Comparison of ENCODE assay signal across 24 cellular contexts in the genomic region with DNA sequence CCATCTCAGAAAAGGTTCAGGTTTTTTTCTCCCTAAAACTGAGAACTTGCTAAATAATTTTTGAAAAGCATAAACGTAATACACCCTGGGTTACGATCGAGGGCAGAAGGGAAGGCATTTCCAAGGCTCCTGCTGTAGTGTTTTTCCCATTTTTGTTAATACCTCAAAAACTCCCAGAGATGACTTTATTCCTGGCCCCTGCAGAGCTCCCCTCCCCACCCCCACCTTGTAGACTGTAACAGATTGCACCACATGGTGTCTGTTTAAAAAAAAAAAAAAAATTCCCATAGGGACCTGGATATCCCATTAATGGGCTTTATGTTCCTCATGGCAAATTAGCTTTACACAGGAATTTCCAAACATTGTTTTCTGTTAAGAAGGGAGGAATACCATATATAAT. TPM values are rescaled to one million over a fixed set of nuclear protein-coding genes. Genes with fewer than 3 reads are reported as not detected.
"Had no signal": no experiment of that assay in that cellular context is flagged by ENCODE, and none has a peak within 500 bp of the region (broad histone marks: within the 10 kb centered on the region; RNA-seq: fewer than 3 reads in every experiment).

No MANE protein-coding gene starts in this region.

- ATAC-seq: activated CD4-positive, alpha-beta T cell treated with anti-CD3 and anti-CD28 coated beads for 36 hours; activated CD8-positive, alpha-beta T cell treated with anti-CD3 and anti-CD28 coated beads for 36 hours had no signal

- DNase-seq: activated CD4-positive, alpha-beta T cell treated with anti-CD3 and anti-CD28 coated beads for 36 hours; activated CD4-positive, alpha-beta T cell treated with anti-CD3 and anti-CD28 coated beads, Interleukin-2, amount 50 U/mL, for 1 hour; activated CD8-positive, alpha-beta memory T cell treated with anti-CD3 and anti-CD28 coated beads, Interleukin-2, amount 50 U/mL, for 48 hours; activated CD8-positive, alpha-beta T cell treated with anti-CD3 and anti-CD28 coated beads for 36 hours; activated naive CD4-positive, alpha-beta T cell treated with anti-CD3 and anti-CD28 coated beads, Interleukin-2, amount 50 U/mL, for 16 hours; activated naive CD8-positive, alpha-beta T cell treated with anti-CD3 and anti-CD28 coated beads, Interleukin-2, amount 10 ng/mL, durations not matched to agents 7 days and 5 days; activated T-cell treated with anti-CD3 and anti-CD28 coated beads, Interleukin-2, amount 50 U/mL, for 1 hour; adrenal gland; aorta; caudate nucleus; colonic mucosa; NCI-H1105 treated with DMSO at 0.1 percent for 48 hours; NCI-H1436 treated with DMSO at 0.1 percent for 48 hours; NCI-H1930; NCI-H345; NCI-H510A; NCI-H748 treated with DMSO at 0.1 percent for 48 hours; SK-N-SH; T-helper 1 cell had no signal

RNA-seq across cellular contexts. Expression of gene FEZF2, which starts 38.2 kb away (rescaled TPM):
- total RNA-seq: activated CD4-positive, alpha-beta T cell treated with anti-CD3 and anti-CD28 coated beads for 36 hours; activated CD8-positive, alpha-beta T cell treated with anti-CD3 and anti-CD28 coated beads for 36 hours; activated naive CD8-positive, alpha-beta T cell treated with anti-CD3 and anti-CD28 coated beads, Interleukin-2, amount 10 ng/mL, durations not matched to agents 7 days and 5 days; adrenal gland; aorta; breast epithelium; colonic mucosa; dermis microvascular lymphatic vessel endothelial cell; OCI-LY7; RPMI7951; T-helper 2 cell treated with Interferon-gamma antibody and Interleukin-4, amounts not matched to agents 100 ng/mL and 5 ng/mL, for 36 hours had no signal
